ENCODE assay signal across 9 cellular contexts in genomic region chr17:27879987-27880608, GRCh38. TPM values are rescaled to one million over a fixed set of nuclear protein-coding genes. Genes with fewer than 3 reads are reported as not detected.
DNase-seq lines count a peak whose midpoint lies in the region; ATAC-seq and TF ChIP-seq lines count a peak whose summit lies in the region.
"Had no signal": no experiment of that assay in that cellular context is flagged by ENCODE, and none has a peak within 500 bp of the region (broad histone marks: within the 10 kb centered on the region; RNA-seq: fewer than 3 reads in every experiment).

No MANE protein-coding gene starts in this region.

- no peak overlapping the region for H3K27ac Mint-ChIP-seq in activated T-helper 2 cell treated with anti-CD3 and anti-CD28 coated beads, Interferon-gamma antibody, Interleukin-2, Interleukin-4, amounts not matched to agents 10 μg/mL and 5 μg/mL and 100 μg/mL, durations not matched to agents 14 hours and 24 hours and 36 hours

- TF ChIP-seq CTCF in fibroblast of villous mesenchyme (IDR thresholded peaks at IDR 0.05; ENCODE audit: insufficient read depth, low read depth, low read length): peak; percentile 90
- TF ChIP-seq CTCF in omental fat pad (IDR thresholded peaks at IDR 0.05): no peak
- peak in 5 of 6 experiments; percentile 71 to 91 (median 74) for TF ChIP-seq CTCF in thyroid gland (IDR thresholded peaks at IDR 0.05)

- no peaks in the 10 kb centered on the region for H3K27me3 ChIP-seq in thyroid gland

- H3K9me3 ChIP-seq in thyroid gland: no peaks in the 10 kb centered on the region

- intact Hi-C loops in activated T-helper 2 cell treated with anti-CD3 and anti-CD28 coated beads, Interferon-gamma antibody, Interleukin-2, Interleukin-4, amounts not matched to agents 10 μg/mL and 5 μg/mL and 100 μg/mL, durations not matched to agents 14 hours and 24 hours and 36 hours (cut with micrococcal nuclease): loop anchor here (1.0 kb wide), 2 partner anchors 75 to 120 kb away; no protein-coding TSS in a partner anchor
- intact Hi-C loops in thyroid gland (cut with DNase I): loop anchor here (5.0 kb wide), 2 partner anchors 73 to 118 kb away; no protein-coding TSS in a partner anchor

- WGBS in thyroid gland, 2 donors: 31 to 32% methylated on average over 2 to 3 of the region's 3 CpGs

- peaks cover 17% of the 10 kb centered on the region for H3K4me1 Mint-ChIP-seq in activated T-helper 2 cell treated with anti-CD3 and anti-CD28 coated beads, Interferon-gamma antibody, Interleukin-2, Interleukin-4, amounts not matched to agents 10 μg/mL and 5 μg/mL and 100 μg/mL, durations not matched to agents 14 hours and 24 hours and 36 hours (ENCODE audit: low read depth)

- H3K9me3 Mint-ChIP-seq in activated T-helper 2 cell treated with anti-CD3 and anti-CD28 coated beads, Interferon-gamma antibody, Interleukin-2, Interleukin-4, amounts not matched to agents 10 μg/mL and 5 μg/mL and 100 μg/mL, durations not matched to agents 14 hours and 24 hours and 36 hours: no peaks in the 10 kb centered on the region

- ATAC-seq in omental fat pad (ENCODE audit: low FRiP score): peak; percentile 57

- no peak overlapping the region for H3K27ac ChIP-seq in thyroid gland
- H3K27ac ChIP-seq: skin epidermis had no signal

- DNase-seq in NOMO-1 (lab: John Stamatoyannopoulos, UW; ENCODE audit: unreplicated experiment in 2 of 2) (peak; percentile 33 to 40), NOMO-1 treated with dmso at 0.1 percent for 144 hours (lab: John Stamatoyannopoulos, UW; ENCODE audit: unreplicated experiment) (no peak), SHP77 (lab: John Stamatoyannopoulos, UW) (peak; percentile 26 to 39), fibroblast of villous mesenchyme (ENCODE audit: low read depth) (peak; percentile 53), omental fat pad (ENCODE audit: low spot score) (no peak), thyroid gland (peak; percentile 74 to 78)
- DNase-seq in Jurkat, Clone E6-1 (ENCODE audit: low read depth, low spot score): peak; percentile 48
- peak; percentile 58 for DNase-seq in activated T-helper 2 cell treated with anti-CD3 and anti-CD28 coated beads, Interferon-gamma antibody, Interleukin-2, Interleukin-4, amounts not matched to agents 10 μg/mL and 5 μg/mL and 100 μg/mL, durations not matched to agents 14 hours and 24 hours and 36 hours (ENCODE audit: low spot score)

- no peak overlapping the region for H3K4me3 ChIP-seq in Jurkat, Clone E6-1 (ENCODE audit: low read length)
- H3K4me3 ChIP-seq in fibroblast of villous mesenchyme (ENCODE audit: low read depth, low read length): no peak overlapping the region
- no peak overlapping the region for H3K4me3 ChIP-seq in thyroid gland (replicated peaks in 1 of 3)
- H3K4me3 ChIP-seq: skin epidermis had no signal

- H3K4me3 Mint-ChIP-seq in activated T-helper 2 cell treated with anti-CD3 and anti-CD28 coated beads, Interferon-gamma antibody, Interleukin-2, Interleukin-4, amounts not matched to agents 10 μg/mL and 5 μg/mL and 100 μg/mL, durations not matched to agents 14 hours and 24 hours and 36 hours (ENCODE audit: low read depth): no peak overlapping the region

- peaks cover 5% of the 10 kb centered on the region for H3K27me3 Mint-ChIP-seq in activated T-helper 2 cell treated with anti-CD3 and anti-CD28 coated beads, Interferon-gamma antibody, Interleukin-2, Interleukin-4, amounts not matched to agents 10 μg/mL and 5 μg/mL and 100 μg/mL, durations not matched to agents 14 hours and 24 hours and 36 hours (ENCODE audit: low read depth)

- no peaks in the 10 kb centered on the region for H3K36me3 ChIP-seq in thyroid gland

- TF ChIP-seq POLR2A in thyroid gland (IDR thresholded peaks at IDR 0.05): no peak

- no peaks in the 10 kb centered on the region for H3K4me1 ChIP-seq in thyroid gland

- no peaks in the 10 kb centered on the region for H3K36me3 Mint-ChIP-seq in activated T-helper 2 cell treated with anti-CD3 and anti-CD28 coated beads, Interferon-gamma antibody, Interleukin-2, Interleukin-4, amounts not matched to agents 10 μg/mL and 5 μg/mL and 100 μg/mL, durations not matched to agents 14 hours and 24 hours and 36 hours (ENCODE audit: low read depth)

RNA-seq across cellular contexts. Expression of gene LYRM9, which starts 13.1 kb away (rescaled TPM):
- polyA plus RNA-seq in Jurkat, Clone E6-1 (2012; ENCODE audit: insufficient read depth, insufficient read length): 5.0 TPM
- total RNA-seq in activated T-helper 2 cell treated with anti-CD3 and anti-CD28 coated beads, Interferon-gamma antibody, Interleukin-2, Interleukin-4, amounts not matched to agents 10 μg/mL and 5 μg/mL and 100 μg/mL, durations not matched to agents 14 hours and 24 hours and 36 hours: 3.0 and 3.1 TPM in 2 replicates
- total RNA-seq in fibroblast of villous mesenchyme: 10.0 and 10.8 TPM in 2 replicates
- 10 to 100 TPM; 10.4 to 24.0 (median 18.5) TPM for total RNA-seq in omental fat pad
- 10 to 100 TPM; 25.5 to 52.7 (median 46.4) TPM for total RNA-seq in thyroid gland

Comparison
In these comparisons a context has a peak if more than half of its experiments do, and no peak if none do; other contexts are left out.
1. DNase-seq: peak in NOMO-1 (2 of 2), Jurkat, Clone E6-1 (single experiment), SHP77 (2 of 2), activated T-helper 2 cell treated with anti-CD3 and anti-CD28 coated beads, Interferon-gamma antibody, Interleukin-2, Interleukin-4, amounts not matched to agents 10 μg/mL and 5 μg/mL and 100 μg/mL, durations not matched to agents 14 hours and 24 hours and 36 hours (single experiment), fibroblast of villous mesenchyme (single experiment) and thyroid gland (2 of 2); none in NOMO-1 treated with dmso at 0.1 percent for 144 hours (single experiment) and omental fat pad (single experiment).
2. CTCF ChIP-seq: peak in fibroblast of villous mesenchyme (single experiment) and thyroid gland (5 of 6); none in omental fat pad (0 of 3).